ENCODE assay signal across 8 cellular contexts in the genomic region with DNA sequence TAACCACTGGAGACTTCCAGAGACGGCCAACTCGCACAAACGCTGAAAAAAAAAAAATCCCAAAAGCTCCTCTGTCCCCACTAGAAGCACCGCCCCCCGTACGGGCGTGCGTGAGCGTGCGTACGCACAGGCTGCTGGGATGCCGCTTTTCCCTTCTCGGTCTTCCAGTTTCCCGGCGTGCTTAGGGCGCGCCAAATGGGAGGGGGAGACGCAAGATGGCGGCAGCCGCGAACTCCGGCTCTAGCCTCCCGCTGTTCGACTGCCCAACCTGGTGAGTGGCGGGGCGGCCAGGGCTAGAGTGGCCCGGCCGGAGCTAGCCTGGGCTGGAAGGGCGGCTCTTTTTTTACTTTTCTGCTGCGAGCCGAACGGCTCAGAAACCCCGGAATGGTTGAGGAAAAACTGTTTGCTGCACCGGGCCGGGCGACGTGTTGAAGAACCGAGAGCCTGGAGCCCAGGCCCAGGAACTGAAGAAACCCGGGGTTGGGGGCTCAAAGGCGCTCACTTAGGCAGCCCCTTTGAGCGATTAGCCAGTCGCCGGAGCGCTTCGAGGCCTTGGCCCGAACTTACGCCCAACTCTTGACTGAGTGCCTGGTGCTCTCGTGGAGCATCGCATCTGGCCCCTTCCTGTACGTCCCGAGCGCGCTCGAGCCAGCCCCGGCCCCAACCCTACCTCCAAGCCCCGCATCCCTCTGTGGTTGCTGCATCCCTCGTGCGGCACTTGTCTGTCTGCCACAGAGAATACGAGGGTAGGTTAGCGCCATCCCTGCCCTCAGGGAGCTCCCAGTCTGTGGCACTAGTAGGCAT. TPM values are rescaled to one million over a fixed set of nuclear protein-coding genes. Genes with fewer than 3 reads are reported as not detected.
DNase-seq lines count a peak whose midpoint lies in the region; ATAC-seq, FAIRE-seq and TF ChIP-seq lines count a peak whose summit lies in the region.

A gene (plus strand): TSS at position 162 of the 804 bp plus-strand sequence. CDS start 54 bp downstream, at position 216.

- H2AFZ ChIP-seq in H1 (ENCODE audit: low read length) (peak within 1 kb of the TSS; percentile 19; the same call in 1 of the 2 replicates), mesenchymal stem cell (ENCODE audit: low read depth, low read length) (peak within 1 kb of the TSS; percentile 92)

- H2BK12ac ChIP-seq in H1 (ENCODE audit: low read depth, low read length) (peak within 1 kb of the TSS; percentile 46; the same call in 1 of the 2 replicates), mesenchymal stem cell (ENCODE audit: low read length in 2 of 2) (peak within 1 kb of the TSS in 1 of 2 experiments; percentile 39)

- peaks cover 21 to 46% (median 31%) of the 10 kb centered on the region in 4 donors for H3K4me1 Mint-ChIP-seq in CD4-positive, alpha-beta memory T cell

- no peak within 1 kb of the TSS for H2BK20ac ChIP-seq in H1 (ENCODE audit: low read length)

- H3K23ac ChIP-seq in H1 (ENCODE audit: insufficient read length) (no peak within 1 kb of the TSS), mesenchymal stem cell (ENCODE audit: low read length in 2 of 2) (peak within 1 kb of the TSS in 1 of 2 experiments; percentile 34)

- no peaks in the 10 kb centered on the region for H3K27me3 Mint-ChIP-seq in CD4-positive, alpha-beta memory T cell

- no peaks in the 10 kb centered on the region for H3K9me3 Mint-ChIP-seq in CD4-positive, alpha-beta memory T cell

- H3K18ac ChIP-seq in H1 (ENCODE audit: extremely low read depth, low read length), result peak within 1 kb of the TSS; percentile 89; the same call in 1 of the 2 replicates
- peak within 1 kb of the TSS; percentile 25 to 46 for H3K18ac ChIP-seq in mesenchymal stem cell (ENCODE audit: low read depth in 1 of 2, low read length in 2 of 2)

- peak within 1 kb of the TSS; percentile 76 to 84 for H3K4me3 ChIP-seq in CD4-positive, alpha-beta memory T cell (ENCODE audit: low read length in 2 of 2)
- H3K4me3 ChIP-seq in H1 (ENCODE audit: extremely low read depth in 1 of 4, insufficient read depth in 2 of 4, low read depth in 3 of 4, low read length in 4 of 4) (peak within 1 kb of the TSS; percentile 69 to 96 (median 82)), mesenchymal stem cell (ENCODE audit: insufficient read depth in 1 of 2, low read depth in 1 of 2, low read length in 2 of 2) (peak within 1 kb of the TSS; percentile 96 to 99)

- POLR2A ChIA-PET in CD4-positive, alpha-beta memory T cell (lab: Charles Lee; ENCODE audit: partially characterized antibody), result interaction anchor here (0.6 to 3.5 kb wide), 16 partner anchors 14 to 1351 kb away, joined by 3 to 30 read pairs (median 4); a partner anchor contains a TSS
- POLR2A ChIA-PET in H1 (lab: Charles Lee; ENCODE audit: partially characterized antibody), result interaction anchor here (0.6 to 3.3 kb wide), 29 partner anchors 8 to 803 kb away, joined by 3 to 23 read pairs (median 3); a partner anchor contains a TSS

- peak within 1 kb of the TSS; percentile 63 for H3K4ac ChIP-seq in H1 (replicated peaks; ENCODE audit: insufficient read length, low read depth, low read length)
- H3K4ac ChIP-seq in mesenchymal stem cell (ENCODE audit: low read depth in 1 of 2, low read length in 2 of 2), result peak within 1 kb of the TSS; percentile 37 to 94

- peak within 1 kb of the TSS; percentile 15 for H4K91ac ChIP-seq in H1 (replicated peaks; ENCODE audit: insufficient read length, low read length)
- H4K91ac ChIP-seq in mesenchymal stem cell (ENCODE audit: low read length), result no peak within 1 kb of the TSS

- peak within 1 kb of the TSS; percentile 93 to 97 (median 94) for H3K4me3 Mint-ChIP-seq in CD4-positive, alpha-beta memory T cell

- TF ChIP-seq RAD21 in H1 (IDR thresholded peaks at IDR 0.05 in 1 of 2, conservative IDR thresholded peaks at IDR 0.05 in 1 of 2; ENCODE audit: low read depth in 2 of 2, low read length in 2 of 2), result no peak; a peak in 1 of 4 replicates

- peaks cover 29% of the 10 kb centered on the region for H3K36me3 ChIP-seq in CD4-positive, alpha-beta memory T cell (ENCODE audit: insufficient read depth, low read length)
- H3K36me3 ChIP-seq in H1 (ENCODE audit: control insufficient read depth in 2 of 4, insufficient read depth in 4 of 4, low read length in 3 of 4) (peaks cover 5 to 18% (median 10%) of the 10 kb centered on the region in 4 experiments; a peak in 6 of 8 replicates), mesenchymal stem cell (ENCODE audit: control insufficient read depth in 1 of 2, insufficient read depth in 2 of 2, low read depth in 1 of 2, low read length in 2 of 2) (peaks cover 3 to 30% of the 10 kb centered on the region in 2 experiments)

- peak within 1 kb of the TSS; percentile 83 to 93 for H3K4me2 ChIP-seq in H1 (ENCODE audit: insufficient read depth in 1 of 2, low read depth in 2 of 2, low read length in 2 of 2)
- H3K4me2 ChIP-seq in mesenchymal stem cell (ENCODE audit: low read length, poor library complexity, severe bottlenecking), result peak within 1 kb of the TSS; percentile 90

- no peak within 1 kb of the TSS for H2BK15ac ChIP-seq in H1 (ENCODE audit: low read length)
- no peak within 1 kb of the TSS for H2BK15ac ChIP-seq in mesenchymal stem cell (ENCODE audit: low read depth, poor library complexity, severe bottlenecking)

- TF ChIP-seq CTCF in H1 (IDR thresholded peaks at IDR 0.05; ENCODE audit: control extremely low read depth in 1 of 3, insufficient read depth in 1 of 3, low read depth in 1 of 3, low read length in 3 of 3), result no peak

- H2BK5ac ChIP-seq in H1 (ENCODE audit: low read depth, low read length) (peak within 1 kb of the TSS; percentile 90), mesenchymal stem cell (ENCODE audit: low read depth, low read length, poor library complexity, severe bottlenecking) (peak within 1 kb of the TSS; percentile 45)

- no peaks in the 10 kb centered on the region for H3K9me3 ChIP-seq in CD4-positive, alpha-beta memory T cell (ENCODE audit: control insufficient read depth in 1 of 2, low read length in 2 of 2)
- H3K9me3 ChIP-seq in H1 (ENCODE audit: insufficient read depth in 2 of 2, low read depth in 1 of 2, low read length in 1 of 2) (no peaks in the 10 kb centered on the region), mesenchymal stem cell (ENCODE audit: control insufficient read depth, low read length) (no peaks in the 10 kb centered on the region)

- peak within 1 kb of the TSS; percentile 95 to 99 (median 98) for H3K9ac ChIP-seq in H1 (replicated peaks in 1 of 4; ENCODE audit: extremely low read depth in 1 of 4, low read depth in 3 of 4, low read length in 3 of 4)
- peak within 1 kb of the TSS; percentile 100 for H3K9ac ChIP-seq in mesenchymal stem cell (ENCODE audit: low read length)

- TF ChIP-seq EP300 in H1 (IDR thresholded peaks at IDR 0.05; ENCODE audit: borderline replicate concordance in 1 of 2, low read depth in 2 of 2, low read length in 2 of 2), result no peak

- H3K27me3 ChIP-seq in CD4-positive, alpha-beta memory T cell (ENCODE audit: insufficient read depth, low read length), result no peaks in the 10 kb centered on the region
- H3K27me3 ChIP-seq in H1 (replicated peaks in 1 of 4; ENCODE audit: control insufficient read depth in 3 of 4, extremely low read depth in 1 of 4, insufficient read depth in 3 of 4, low read length in 3 of 4) (no peaks in the 10 kb centered on the region), mesenchymal stem cell (ENCODE audit: control insufficient read depth in 1 of 2, insufficient read depth in 1 of 2, low read length in 2 of 2) (no peaks in the 10 kb centered on the region)

- H2AK5ac ChIP-seq in H1 (ENCODE audit: low read depth, low read length), result peak within 1 kb of the TSS; percentile 69; the same call in 1 of the 2 replicates
- peak within 1 kb of the TSS; percentile 62 for H2AK5ac ChIP-seq in mesenchymal stem cell (ENCODE audit: low read length, severe bottlenecking)

- peaks cover 17 to 49% of the 10 kb centered on the region in 2 experiments for H3K79me2 ChIP-seq in H1 (ENCODE audit: control insufficient read depth in 1 of 2, insufficient read depth in 2 of 2, low read length in 2 of 2)

- peak within 1 kb of the TSS; percentile 94 for H4K5ac ChIP-seq in H1 (ENCODE audit: insufficient read length, low read depth, low read length)

- H3K27ac Mint-ChIP-seq in CD4-positive, alpha-beta memory T cell, result peak within 1 kb of the TSS; percentile 91 to 97 (median 93)

- TF ChIP-seq POLR2A in H1 (IDR thresholded peaks at IDR 0.05; ENCODE audit: control extremely low read depth in 1 of 2, low read depth in 2 of 2, low read length in 2 of 2), result peak; percentile 97 to 98

- H3K14ac ChIP-seq in H1 (ENCODE audit: insufficient read length), result no peak within 1 kb of the TSS
- peak within 1 kb of the TSS in 1 of 2 experiments; percentile 96 for H3K14ac ChIP-seq in mesenchymal stem cell (ENCODE audit: low read length in 2 of 2)

- peak within 1 kb of the TSS; percentile 73 for H3K27ac ChIP-seq in CD4-positive, alpha-beta memory T cell (ENCODE audit: low read depth, low read length)
- peak within 1 kb of the TSS; percentile 95 for H3K27ac ChIP-seq in H1 (ENCODE audit: low read depth, low read length)
- peak within 1 kb of the TSS; percentile 79 for H3K27ac ChIP-seq in mesenchymal stem cell (ENCODE audit: low read length, poor library complexity, severe bottlenecking)

- no peak within 1 kb of the TSS for H2BK120ac ChIP-seq in H1 (replicated peaks; ENCODE audit: low read depth, low read length)
- H2BK120ac ChIP-seq in mesenchymal stem cell (ENCODE audit: low read depth, low read length), result no peak within 1 kb of the TSS

- 2% methylated on average over 59 of the region's 60 CpGs; no CpG with 5 or more reads in 1 of the 2 experiments for WGBS in H1 (ENCODE audit: extremely low coverage in 1 of 2, insufficient coverage in 1 of 2, insufficient read length in 1 of 2, insufficient replicate concordance in 2 of 2, low coverage in 1 of 2, low lambda C conversion rate in 2 of 2, missing lambda C conversion rate in 1 of 2), 2 experiments
- under 1% methylated on average over 60 of the region's 60 CpGs for WGBS in mesenchymal stem cell

- H3K23me2 ChIP-seq in H1 (ENCODE audit: low read depth, low read length), result peaks cover 4% of the 10 kb centered on the region; the same call in 1 of the 2 replicates

- H4K20me1 ChIP-seq in H1 (replicated peaks in 1 of 2; ENCODE audit: control insufficient read depth in 1 of 2, insufficient read depth in 2 of 2, low read length in 2 of 2), result no peaks in the 10 kb centered on the region

- H4K8ac ChIP-seq in H1 (ENCODE audit: extremely low read depth, insufficient read depth, low read length), result peak within 1 kb of the TSS; percentile 100
- H4K8ac ChIP-seq in mesenchymal stem cell (ENCODE audit: low read length), result peak within 1 kb of the TSS; percentile 95

- peaks cover 44% of the 10 kb centered on the region for H3K4me1 ChIP-seq in CD4-positive, alpha-beta memory T cell (ENCODE audit: insufficient read depth, low read length)
- H3K4me1 ChIP-seq in H1 (replicated peaks in 1 of 4; ENCODE audit: control insufficient read depth in 3 of 4, insufficient read depth in 4 of 4, low read length in 3 of 4) (no peaks in the 10 kb centered on the region; a peak in 2 of 7 replicates), mesenchymal stem cell (ENCODE audit: control insufficient read depth, insufficient read depth, low read depth, low read length) (peaks cover 1% of the 10 kb centered on the region)

- DNase-seq in CD4-positive, alpha-beta memory T cell, result peak; percentile 83 to 90 (median 86)
- DNase-seq in HS-5 (ENCODE audit: low read depth) (peak; percentile 83), NOMO-1 treated with DMSO at 0.1 percent for 48 hours (lab: John Stamatoyannopoulos, UW; ENCODE audit: unreplicated experiment) (peak; percentile 96), H1 (ENCODE audit: low read depth in 1 of 2, low spot score in 2 of 2) (peak; percentile 81 to 90), mesenchymal stem cell (peak; percentile 96)
- peak; percentile 76 to 81 for DNase-seq in activated CD8-positive, alpha-beta memory T cell treated with anti-CD3 and anti-CD28 coated beads for 4 hours (ENCODE audit: low read depth in 2 of 2)
- peak; percentile 79 for DNase-seq in stimulated activated CD8-positive, alpha-beta memory T cell treated with anti-CD3 and anti-CD28 coated beads, Interleukin-12 subunit alpha, Interleukin-12 subunit beta, amount 100 ng/mL, for 4 hours (ENCODE audit: low read depth)

- H3K36me3 Mint-ChIP-seq in CD4-positive, alpha-beta memory T cell, result peaks cover 0 to 42% of the 10 kb centered on the region in 2 donors

- FAIRE-seq in H1 (lab: Jason Lieb, UNC), result peak; percentile 36

- peak within 1 kb of the TSS; percentile 70 for H3K56ac ChIP-seq in H1 (replicated peaks; ENCODE audit: insufficient read length, low read depth, low read length)

- peak; percentile 94 for ATAC-seq in GM19463 (IDR thresholded peaks at IDR 0.05; ENCODE audit: unreplicated experiment)

- no peaks in the 10 kb centered on the region for H3K79me1 ChIP-seq in H1 (ENCODE audit: low read depth, low read length)
- peaks cover 4% of the 10 kb centered on the region for H3K79me1 ChIP-seq in mesenchymal stem cell (replicated peaks; ENCODE audit: low read length, poor library complexity, severe bottlenecking)

- CTCF ChIA-PET in CD4-positive, alpha-beta memory T cell (lab: Charles Lee; ENCODE audit: partially characterized antibody), result interaction anchor here (1.0 to 2.0 kb wide), 2 partner anchors 105 to 161 kb away, joined by 3 to 5 read pairs; no protein-coding TSS in a partner anchor
- CTCF ChIA-PET in H1 (lab: Charles Lee; ENCODE audit: partially characterized antibody), result interaction anchor here (1.1 kb wide), 1 partner anchor 17 kb away, joined by 3 read pairs; no protein-coding TSS in a partner anchor

- intact Hi-C loops in CD4-positive, alpha-beta memory T cell (cut with micrococcal nuclease), result loop anchor here (1.0 to 2.0 kb wide), 3 partner anchors 58 to 160 kb away; a partner anchor contains a TSS

RNA-seq across cellular contexts. Expression of the gene that starts here (rescaled TPM):
- total RNA-seq in CD4-positive, alpha-beta memory T cell, result 10 to 100 TPM; 40.8 to 45.8 TPM
- 10 to 100 TPM; 27.8 to 39.2 TPM for polyA plus RNA-seq in CD4-positive, alpha-beta memory T cell
- 50.5 and 51.8 TPM in 2 replicates for total RNA-seq in H1 (2021; fragmentation: NEBNext Ultra II Directional; extraction: Animal tissue kit (Norgen Biotek cat#: 25700))
- 33.4 and 37.1 TPM in 2 replicates for polyA plus RNA-seq in H1 (2011; rRNA removed)
- polyA plus RNA-seq in H1 (2011; cell fraction: cytosol; rRNA removed), result 39.9 TPM
- polyA plus RNA-seq in H1 (2011; cell fraction: nucleus; rRNA removed), result 45.2 TPM
- polyA plus RNA-seq in H1 (2012, experiment 1 of 2), result 39.6 to 51.1 TPM (median 46.2 TPM) in 4 replicates
- polyA plus RNA-seq in H1 (2012, experiment 2 of 2), result 5.8 TPM
- polyA plus RNA-seq in H1 (2013, experiment 1 of 2), result 35.6 TPM
- 35.2 TPM for polyA plus RNA-seq in H1 (2013, experiment 2 of 2)
- 52.6 and 54.8 TPM in 2 replicates for polyA minus RNA-seq in H1 (2011; rRNA and poly(A)+ RNA removed)
- 35.9 TPM for polyA minus RNA-seq in H1 (2011; cell fraction: cytosol; rRNA and poly(A)+ RNA removed)
- polyA minus RNA-seq in H1 (2011; cell fraction: nucleus; rRNA and poly(A)+ RNA removed), result 22.1 TPM
- polyA plus RNA-seq in mesenchymal stem cell (2013, experiment 1 of 2), result 34.6 TPM
- polyA plus RNA-seq in mesenchymal stem cell (2013, experiment 2 of 2), result 34.0 TPM

Comparison
In these comparisons a context has a peak if more than half of its experiments do, and no peak if none do; other contexts are left out.
1. Peak in every context shown above with its lines: DNase-seq, ATAC-seq, H3K4me3 ChIP-seq and H3K27ac ChIP-seq.